In genomic region chr9:77809552-77809951, GRCh38 we compare ENCODE assay signal across 23 cellular contexts.
"Had no signal": no experiment of that assay in that cellular context is flagged by ENCODE, and none has a peak within 500 bp of the region (broad histone marks: within the 10 kb centered on the region; RNA-seq: fewer than 3 reads in every experiment).

No MANE protein-coding gene starts in this region.

- H3K27ac ChIP-seq: pancreas, skin epidermis, thyroid gland, upper lobe of right lung had no signal

- H3K27me3 ChIP-seq: pancreas, thyroid gland, upper lobe of right lung had no signal

- H3K4me3 ChIP-seq: mucosa of descending colon, pancreas, skin epidermis, thyroid gland, upper lobe of right lung had no signal

- H3K9me3 ChIP-seq: mucosa of descending colon, pancreas, thyroid gland, upper lobe of right lung had no signal

- H3K36me3 ChIP-seq: pancreas, thyroid gland had no signal

- FAIRE-seq: islet of Langerhans, pancreas had no signal

- DNase-seq: activated B cell treated with CpG ODN at 0.5 μM for 24 hours; activated CD4-positive, alpha-beta T cell treated with anti-CD3 and anti-CD28 coated beads for 36 hours; activated CD4-positive, alpha-beta T cell treated with anti-CD3 and anti-CD28 coated beads, Interleukin-2, amount 50 U/mL, for 4 hours; activated CD8-positive, alpha-beta memory T cell treated with anti-CD3 and anti-CD28 coated beads for 24 hours; activated CD8-positive, alpha-beta memory T cell treated with anti-CD3 and anti-CD28 coated beads, Interleukin-2, amount 50 U/mL, for 4 hours; activated naive CD4-positive, alpha-beta T cell treated with anti-CD3 and anti-CD28 coated beads for 36 hours; activated naive CD8-positive, alpha-beta T cell treated with anti-CD3 and anti-CD28 coated beads, Interleukin-2, amount 10 ng/mL, durations not matched to agents 7 days and 5 days; activated T-cell treated with anti-CD3 and anti-CD28 coated beads, Interleukin-2, amount 50 U/mL, for 48 hours; amniotic stem cell; foreskin melanocyte; hippocampal formation; left cardiac atrium; mucosa of descending colon; nephron progenitor cell; pancreas; right cardiac atrium; stimulated activated CD4-positive, alpha-beta T cell treated with anti-CD3 and anti-CD28 coated beads, Interleukin-1b, Interleukin-23, amount 100 ng/mL, for 48 hours; substantia nigra; T-helper 17 cell; thyroid gland; upper lobe of right lung had no signal
